In genomic region chr16:27712251-27712711, GRCh38 we compare ENCODE assay signal across 28 cellular contexts.
DNase-seq lines count a peak whose midpoint lies in the region; ATAC-seq, FAIRE-seq and TF ChIP-seq lines count a peak whose summit lies in the region.
"Had no signal": no experiment of that assay in that cellular context is flagged by ENCODE, and none has a peak within 500 bp of the region (broad histone marks: within the 10 kb centered on the region; RNA-seq: fewer than 3 reads in every experiment).

No MANE protein-coding gene starts in this region.

- peaks cover 0 to 5% of the 10 kb centered on the region in 2 donors for H3K36me3 ChIP-seq in kidney (ENCODE audit: control insufficient read depth in 1 of 2, insufficient read depth in 2 of 2, low read length in 2 of 2)
- H3K36me3 ChIP-seq: HAP-1 had no signal

- H3K4me1 ChIP-seq in kidney (ENCODE audit: control insufficient read depth in 1 of 2, insufficient read depth in 1 of 2, low read depth in 1 of 2, low read length in 2 of 2) = peaks cover 0 to under 1% of the 10 kb centered on the region in 2 donors
- H3K4me1 ChIP-seq: ascending aorta, foreskin keratinocyte, HAP-1, upper lobe of left lung had no signal

- peaks cover 22% of the 10 kb centered on the region for H3K36me3 Mint-ChIP-seq in progenitor cell of endocrine pancreas (ENCODE audit: insufficient read depth)
- H3K36me3 Mint-ChIP-seq: activated naive CD4-positive, alpha-beta T cell treated with anti-CD3 and anti-CD28 coated beads, Interleukin-2, amount 10 ng/mL, durations not matched to agents 7 days and 5 days had no signal

- H3K27ac Mint-ChIP-seq in progenitor cell of endocrine pancreas = peak overlapping the region; percentile 27
- H3K27ac Mint-ChIP-seq: activated CD8-positive, alpha-beta T cell treated with anti-CD3 and anti-CD28 coated beads, Interleukin-2, amount 10 ng/mL, durations not matched to agents 7 days and 5 days; activated naive CD4-positive, alpha-beta T cell treated with anti-CD3 and anti-CD28 coated beads, Interleukin-2, amount 10 ng/mL, durations not matched to agents 7 days and 5 days had no signal

- TF ChIP-seq CTCF in kidney (IDR thresholded peaks at IDR 0.05; ENCODE audit: borderline replicate concordance, extremely low read depth, insufficient read depth) (no peak), progenitor cell of endocrine pancreas (IDR thresholded peaks at IDR 0.05; ENCODE audit: unreplicated experiment) (no peak)

- no peak overlapping the region for H3K27ac ChIP-seq in kidney (ENCODE audit: low read depth in 2 of 2, low read length in 2 of 2)
- H3K27ac ChIP-seq: ascending aorta, foreskin keratinocyte, upper lobe of left lung had no signal

- no peak overlapping the region for H3K4me3 Mint-ChIP-seq in progenitor cell of endocrine pancreas (ENCODE audit: low read depth)
- H3K4me3 Mint-ChIP-seq: activated CD8-positive, alpha-beta T cell treated with anti-CD3 and anti-CD28 coated beads, Interleukin-2, amount 10 ng/mL, durations not matched to agents 7 days and 5 days; activated naive CD4-positive, alpha-beta T cell treated with anti-CD3 and anti-CD28 coated beads, Interleukin-2, amount 10 ng/mL, durations not matched to agents 7 days and 5 days; central memory CD8-positive, alpha-beta T cell; stimulated activated naive CD8-positive, alpha-beta T cell treated with anti-CD3 and anti-CD28 coated beads, Interleukin-15, amount 100 ng/mL, for 72 hours had no signal

- FAIRE-seq in kidney (lab: Jason Lieb, UNC) = no peak
- FAIRE-seq: GM18507, keratinocyte had no signal

- intact Hi-C loops in kidney (cut with DNase I) = no loop called here

- peak in 8 of 14 donors; percentile 15 to 68 (median 40) for DNase-seq in C1 segment of cervical spinal cord (lab: John Stamatoyannopoulos, UW)
- peak in 30 of 58 donors; percentile 6 to 77 (median 42) for DNase-seq in anterior cingulate cortex (lab: John Stamatoyannopoulos, UW)
- DNase-seq in kidney = peak; percentile 36
- no peak for DNase-seq in progenitor cell of endocrine pancreas (ENCODE audit: low spot score, unreplicated experiment)
- no peak for DNase-seq in stimulated activated CD8-positive, alpha-beta memory T cell treated with anti-CD3 and anti-CD28 coated beads, Interleukin-4, amount 100 ng/mL, for 48 hours
- DNase-seq in activated CD4-positive, alpha-beta T cell treated with anti-CD3 and anti-CD28 coated beads for 4 hours = no peak
- no peak for DNase-seq in NCI-H1694 treated with DMSO at 0.1 percent for 48 hours (lab: John Stamatoyannopoulos, UW)
- DNase-seq: activated CD8-positive, alpha-beta T cell treated with anti-CD3 and anti-CD28 coated beads, Interleukin-2, amount 10 ng/mL, durations not matched to agents 7 days and 5 days; activated naive CD4-positive, alpha-beta T cell treated with anti-CD3 and anti-CD28 coated beads, Interleukin-2, amount 10 ng/mL, durations not matched to agents 7 days and 5 days; activated T-cell treated with anti-CD3 and anti-CD28 coated beads, Interleukin-2, amount 50 U/mL, for 48 hours; erythroblast; foreskin keratinocyte; MV-4-11; NCI-H187 treated with DMSO at 0.1 percent for 48 hours; NCI-H226; right cardiac atrium; stimulated activated naive CD8-positive, alpha-beta T cell treated with anti-CD3 and anti-CD28 coated beads, Interleukin-15, amount 100 ng/mL, for 72 hours; T1000; upper lobe of left lung had no signal

- H3K4me3 ChIP-seq in kidney (ENCODE audit: low read length in 2 of 2) = no peak overlapping the region
- H3K4me3 ChIP-seq: ascending aorta, HAP-1, lung, upper lobe of left lung had no signal

- peaks cover under 1% of the 10 kb centered on the region for H3K4me1 Mint-ChIP-seq in progenitor cell of endocrine pancreas (ENCODE audit: low read depth)
- H3K4me1 Mint-ChIP-seq: activated naive CD4-positive, alpha-beta T cell treated with anti-CD3 and anti-CD28 coated beads, Interleukin-2, amount 10 ng/mL, durations not matched to agents 7 days and 5 days; central memory CD8-positive, alpha-beta T cell; stimulated activated naive CD8-positive, alpha-beta T cell treated with anti-CD3 and anti-CD28 coated beads, Interleukin-15, amount 100 ng/mL, for 72 hours had no signal

- no peak for ATAC-seq in GM18517 (IDR thresholded peaks at IDR 0.05; ENCODE audit: unreplicated experiment)
- ATAC-seq: activated CD4-positive, CD25-positive, alpha-beta regulatory T cell treated with anti-CD3 and anti-CD28 coated beads, Interleukin-2, amount 50 U/mL, for 24 hours; activated CD8-positive, alpha-beta T cell treated with anti-CD3 and anti-CD28 coated beads, Interleukin-2, amount 10 ng/mL, durations not matched to agents 7 days and 5 days; foreskin keratinocyte; right cardiac atrium; Right ventricle myocardium inferior; stimulated activated naive CD8-positive, alpha-beta T cell treated with anti-CD3 and anti-CD28 coated beads, Interleukin-15, amount 100 ng/mL, for 72 hours had no signal

- no peaks in the 10 kb centered on the region for H3K9me3 ChIP-seq in kidney (ENCODE audit: control insufficient read depth in 1 of 2, low read length in 2 of 2)
- H3K9me3 ChIP-seq: ascending aorta, HAP-1, upper lobe of left lung had no signal

- no peaks in the 10 kb centered on the region for H3K9me3 Mint-ChIP-seq in progenitor cell of endocrine pancreas (ENCODE audit: low read depth)
- H3K9me3 Mint-ChIP-seq: activated naive CD4-positive, alpha-beta T cell treated with anti-CD3 and anti-CD28 coated beads, Interleukin-2, amount 10 ng/mL, durations not matched to agents 7 days and 5 days; central memory CD8-positive, alpha-beta T cell; stimulated activated naive CD8-positive, alpha-beta T cell treated with anti-CD3 and anti-CD28 coated beads, Interleukin-15, amount 100 ng/mL, for 72 hours had no signal

- H3K9ac ChIP-seq in kidney (ENCODE audit: low read length in 2 of 2) = no peak overlapping the region

- H3K27me3 Mint-ChIP-seq in progenitor cell of endocrine pancreas = no peaks in the 10 kb centered on the region
- H3K27me3 Mint-ChIP-seq: activated naive CD4-positive, alpha-beta T cell treated with anti-CD3 and anti-CD28 coated beads, Interleukin-2, amount 10 ng/mL, durations not matched to agents 7 days and 5 days; central memory CD8-positive, alpha-beta T cell; stimulated activated naive CD8-positive, alpha-beta T cell treated with anti-CD3 and anti-CD28 coated beads, Interleukin-15, amount 100 ng/mL, for 72 hours had no signal

Comparison
In these comparisons a context has a peak if more than half of its experiments do, and no peak if none do; other contexts are left out.
1. DNase-seq: peak in C1 segment of cervical spinal cord (8 of 14), anterior cingulate cortex (30 of 58) and kidney (single experiment); none in progenitor cell of endocrine pancreas (single experiment), stimulated activated CD8-positive, alpha-beta memory T cell treated with anti-CD3 and anti-CD28 coated beads, Interleukin-4, amount 100 ng/mL, for 48 hours (single experiment), activated CD4-positive, alpha-beta T cell treated with anti-CD3 and anti-CD28 coated beads for 4 hours (0 of 2) and NCI-H1694 treated with DMSO at 0.1 percent for 48 hours (single experiment).